ENCODE assay signal across 11 cellular contexts in the genomic region with DNA sequence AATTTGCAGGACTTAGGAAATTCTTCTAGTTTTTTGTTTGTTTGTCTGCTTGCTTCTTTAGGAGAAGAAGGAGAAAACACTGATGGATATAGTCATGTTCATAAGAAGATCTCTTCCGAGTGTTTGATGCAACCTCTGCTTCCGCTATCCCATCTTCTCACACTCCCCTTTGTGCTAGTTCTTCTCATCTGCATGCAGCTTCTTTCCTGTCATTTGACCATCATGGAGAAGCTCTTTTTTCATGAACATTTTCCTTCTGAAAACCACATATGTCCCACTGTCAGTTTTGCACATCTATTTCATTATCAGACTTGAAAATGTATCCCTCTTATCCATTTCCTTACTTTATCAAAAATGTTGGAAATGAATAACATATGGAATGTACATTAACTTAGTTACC.
DNase-seq lines count a peak whose midpoint lies in the region; ATAC-seq and TF ChIP-seq lines count a peak whose summit lies in the region.
"Had no signal": no experiment of that assay in that cellular context is flagged by ENCODE, and none has a peak within 500 bp of the region (broad histone marks: within the 10 kb centered on the region; RNA-seq: fewer than 3 reads in every experiment).

No MANE protein-coding gene starts in this region.

- H3K4me3 Mint-ChIP-seq in CD8-positive, alpha-beta T cell = peak overlapping the region; percentile 58
- H3K4me3 Mint-ChIP-seq in activated CD8-positive, alpha-beta T cell treated with anti-CD3 and anti-CD28 coated beads, Interleukin-2, amount 10 ng/mL, durations not matched to agents 7 days and 5 days = peak overlapping the region; percentile 69
- peak overlapping the region; percentile 33 to 91 (median 69) for H3K4me3 Mint-ChIP-seq in naive thymus-derived CD8-positive, alpha-beta T cell

- H3K27me3 ChIP-seq in CD8-positive, alpha-beta T cell (ENCODE audit: insufficient read depth, low read length) = no peaks in the 10 kb centered on the region
- H3K27me3 ChIP-seq: adrenal gland had no signal

- no peak overlapping the region for H3K27ac ChIP-seq in CD8-positive, alpha-beta T cell (ENCODE audit: low read depth, low read length)
- peak overlapping the region; percentile 99 for H3K27ac ChIP-seq in KOPT-K1 (ENCODE audit: low read depth, low read length, poor library complexity, severe bottlenecking)
- H3K27ac ChIP-seq: RWPE1 had no signal

- CTCF ChIA-PET in CD8-positive, alpha-beta T cell (lab: Charles Lee) = interaction anchor here (0.9 to 3.4 kb wide), 5 partner anchors 8 to 760 kb away, joined by 3 to 30 read pairs (median 5); partner anchors contain the start of gene SFMBT2
- CTCF ChIA-PET in activated CD8-positive, alpha-beta T cell treated with anti-CD3 and anti-CD28 coated beads, Interleukin-2, amount 10 ng/mL, durations not matched to agents 7 days and 5 days (lab: Charles Lee) = interaction anchor here (0.9 to 3.2 kb wide), 11 partner anchors 9 to 598 kb away, joined by 3 to 25 read pairs (median 3); no protein-coding TSS in a partner anchor

- H3K4me1 ChIP-seq in CD8-positive, alpha-beta T cell (ENCODE audit: insufficient read depth, low read length) = peaks cover 35% of the 10 kb centered on the region

- no peaks in the 10 kb centered on the region for H3K36me3 Mint-ChIP-seq in CD8-positive, alpha-beta T cell
- peaks cover 13% of the 10 kb centered on the region for H3K36me3 Mint-ChIP-seq in activated CD8-positive, alpha-beta T cell treated with anti-CD3 and anti-CD28 coated beads, Interleukin-2, amount 10 ng/mL, durations not matched to agents 7 days and 5 days (ENCODE audit: low read depth)
- no peaks in the 10 kb centered on the region for H3K36me3 Mint-ChIP-seq in naive thymus-derived CD8-positive, alpha-beta T cell

- H3K36me3 ChIP-seq in CD8-positive, alpha-beta T cell (ENCODE audit: insufficient read depth, low read length) = no peaks in the 10 kb centered on the region
- no peaks in the 10 kb centered on the region for H3K36me3 ChIP-seq in KOPT-K1 (ENCODE audit: insufficient read depth, low read length)
- H3K36me3 ChIP-seq: adrenal gland had no signal

- H3K27me3 Mint-ChIP-seq in CD8-positive, alpha-beta T cell (ENCODE audit: low read depth) = peaks cover 10% of the 10 kb centered on the region
- no peaks in the 10 kb centered on the region for H3K27me3 Mint-ChIP-seq in activated CD8-positive, alpha-beta T cell treated with anti-CD3 and anti-CD28 coated beads, Interleukin-2, amount 10 ng/mL, durations not matched to agents 7 days and 5 days (ENCODE audit: low read depth)
- H3K27me3 Mint-ChIP-seq in naive thymus-derived CD8-positive, alpha-beta T cell = peaks cover 9 to 46% (median 29%) of the 10 kb centered on the region in 5 donors

- ATAC-seq in CD8-positive, alpha-beta T cell = no peak
- ATAC-seq in activated CD8-positive, alpha-beta T cell treated with anti-CD3 and anti-CD28 coated beads, Interleukin-2, amount 10 ng/mL, durations not matched to agents 7 days and 5 days = no peak
- no peak for ATAC-seq in naive thymus-derived CD8-positive, alpha-beta T cell
- ATAC-seq in GM19467 (IDR thresholded peaks at IDR 0.05; ENCODE audit: unreplicated experiment) = no peak

- H3K27ac Mint-ChIP-seq in CD8-positive, alpha-beta T cell = peak overlapping the region; percentile 55
- peak overlapping the region; percentile 78 for H3K27ac Mint-ChIP-seq in activated CD8-positive, alpha-beta T cell treated with anti-CD3 and anti-CD28 coated beads, Interleukin-2, amount 10 ng/mL, durations not matched to agents 7 days and 5 days
- peak overlapping the region in 4 of 10 donors; percentile 33 to 84 (median 59) for H3K27ac Mint-ChIP-seq in naive thymus-derived CD8-positive, alpha-beta T cell

- H3K9me3 Mint-ChIP-seq in CD8-positive, alpha-beta T cell = no peaks in the 10 kb centered on the region
- H3K9me3 Mint-ChIP-seq in activated CD8-positive, alpha-beta T cell treated with anti-CD3 and anti-CD28 coated beads, Interleukin-2, amount 10 ng/mL, durations not matched to agents 7 days and 5 days (ENCODE audit: insufficient read depth) = no peaks in the 10 kb centered on the region
- no peaks in the 10 kb centered on the region for H3K9me3 Mint-ChIP-seq in naive thymus-derived CD8-positive, alpha-beta T cell

- no peak for DNase-seq in CD8-positive, alpha-beta T cell
- DNase-seq in activated CD8-positive, alpha-beta T cell treated with anti-CD3 and anti-CD28 coated beads, Interleukin-2, amount 10 ng/mL, durations not matched to agents 7 days and 5 days = no peak
- DNase-seq in naive thymus-derived CD8-positive, alpha-beta T cell = no peak
- DNase-seq in NCI-H2081 treated with DMSO at 0.1 percent for 48 hours (lab: John Stamatoyannopoulos, UW) = no peak
- DNase-seq in activated effector memory CD4-positive, alpha-beta T cell treated with Interleukin-2 at 50 U/mL for 16 hours = no peak
- DNase-seq: Calu3, NCI-H226 had no signal

- H3K4me1 Mint-ChIP-seq in CD8-positive, alpha-beta T cell (ENCODE audit: low read depth) = peaks cover 47% of the 10 kb centered on the region
- peaks cover 61% of the 10 kb centered on the region for H3K4me1 Mint-ChIP-seq in activated CD8-positive, alpha-beta T cell treated with anti-CD3 and anti-CD28 coated beads, Interleukin-2, amount 10 ng/mL, durations not matched to agents 7 days and 5 days (ENCODE audit: low read depth)
- H3K4me1 Mint-ChIP-seq in naive thymus-derived CD8-positive, alpha-beta T cell = peaks cover 21 to 58% (median 37%) of the 10 kb centered on the region in 4 donors

- intact Hi-C loops in CD8-positive, alpha-beta T cell (cut with DNase I, micrococcal nuclease) = loop anchor here in 1 of 2 experiments (5.0 to 10.0 kb wide), 3 partner anchors 45 to 598 kb away; no protein-coding TSS in a partner anchor

- POLR2A ChIA-PET in CD8-positive, alpha-beta T cell (lab: Charles Lee) = interaction anchor here (0.9 to 1.5 kb wide), 3 partner anchors 9 to 484 kb away, joined by 3 to 5 read pairs (median 3); partner anchors contain the start of gene SFMBT2
- POLR2A ChIA-PET in activated CD8-positive, alpha-beta T cell treated with anti-CD3 and anti-CD28 coated beads, Interleukin-2, amount 10 ng/mL, durations not matched to agents 7 days and 5 days (lab: Charles Lee) = interaction anchor here (0.9 to 2.4 kb wide), 3 partner anchors 9 to 482 kb away, joined by 3 to 11 read pairs (median 3); no protein-coding TSS in a partner anchor
- POLR2A ChIA-PET in naive thymus-derived CD8-positive, alpha-beta T cell (lab: Charles Lee) = interaction anchor here (0.9 to 2.1 kb wide), 2 partner anchors 482 to 484 kb away, joined by 4 to 8 read pairs; partner anchors contain the start of gene SFMBT2

- no peak overlapping the region for H3K4me3 ChIP-seq in CD8-positive, alpha-beta T cell (ENCODE audit: low read depth, low read length)
- H3K4me3 ChIP-seq: adrenal gland had no signal

- H3K9me3 ChIP-seq in CD8-positive, alpha-beta T cell (ENCODE audit: low read length) = no peaks in the 10 kb centered on the region
- no peaks in the 10 kb centered on the region for H3K9me3 ChIP-seq in KOPT-K1 (ENCODE audit: insufficient read depth, low read length, poor library complexity, severe bottlenecking)
- H3K9me3 ChIP-seq: adrenal gland had no signal

- no peak for TF ChIP-seq CTCF in CD8-positive, alpha-beta T cell (IDR thresholded peaks at IDR 0.05)
